Comparison of ENCODE assay signal across 11 cellular contexts in genomic region chr1:6183520-6183989, GRCh38. TPM values are rescaled to one million over a fixed set of nuclear protein-coding genes. Genes with fewer than 3 reads are reported as not detected.
DNase-seq lines count a peak whose midpoint lies in the region; ATAC-seq and TF ChIP-seq lines count a peak whose summit lies in the region.
"Had no signal": no experiment of that assay in that cellular context is flagged by ENCODE, and none has a peak within 500 bp of the region (broad histone marks: within the 10 kb centered on the region; RNA-seq: fewer than 3 reads in every experiment).

No MANE protein-coding gene starts in this region.

- WGBS in lower leg skin, 2 donors, result 55 to 67% methylated on average over 6 of the region's 6 CpGs

- H3K4me1 ChIP-seq in HEK293 (ENCODE audit: control insufficient read depth, insufficient read depth, low read length), result no peaks in the 10 kb centered on the region
- H3K4me1 ChIP-seq in upper lobe of right lung, result peaks cover 16% of the 10 kb centered on the region

- H3K36me3 ChIP-seq in HEK293 (ENCODE audit: control insufficient read depth in 2 of 2, insufficient read depth in 1 of 2, low read length in 2 of 2), result peaks cover 7 to 42% of the 10 kb centered on the region in 2 experiments; a peak in 2 of 3 replicates
- peaks cover 39% of the 10 kb centered on the region for H3K36me3 ChIP-seq in upper lobe of right lung

- POLR2A ChIA-PET in HEK293 (lab: Yijun Ruan, JAX), result interaction anchor here (1.6 kb wide), 1 partner anchor 19 kb away, joined by 4 read pairs; no protein-coding TSS in a partner anchor

- H3K9me3 ChIP-seq in HEK293 (ENCODE audit: control insufficient read depth, insufficient read depth, low read depth, low read length) (no peaks in the 10 kb centered on the region), upper lobe of right lung (no peaks in the 10 kb centered on the region)

- H3K27me3 ChIP-seq in upper lobe of right lung, result peaks cover 25% of the 10 kb centered on the region

- no peak for ATAC-seq in upper lobe of right lung
- ATAC-seq: Right ventricle myocardium inferior had no signal

- TF ChIP-seq CTCF in HEK293 (tag by site-specific recombination; IDR thresholded peaks at IDR 0.05) (no peak), VCaP (conservative IDR thresholded peaks at IDR 0.05) (peak; percentile 35), lower leg skin (IDR thresholded peaks at IDR 0.05) (no peak), upper lobe of right lung (IDR thresholded peaks at IDR 0.05) (no peak)

- intact Hi-C loops in lower leg skin (cut with DNase I; ENCODE audit: low total_unique reads) (loop anchor here (10.0 kb wide), 1 partner anchor 69 kb away; no protein-coding TSS in a partner anchor), upper lobe of right lung (cut with DNase I) (no loop called here)

- peak; percentile 35 for DNase-seq in Daoy (ENCODE audit: low read depth)
- DNase-seq in kidney glomerular epithelial cell (lab: John Stamatoyannopoulos, UW), result peak; percentile 42
- DNase-seq in lower leg skin (ENCODE audit: low spot score in 2 of 2), result no peak
- no peak for DNase-seq in hepatic stellate cell (ENCODE audit: low spot score)
- DNase-seq in upper lobe of right lung, result no peak
- DNase-seq in middle frontal gyrus (ENCODE audit: extremely low spot score, low spot score), result no peak
- DNase-seq: activated CD4-positive, alpha-beta T cell treated with anti-CD3 and anti-CD28 coated beads, Interleukin-2, amount 10 ng/mL, durations not matched to agents 7 days and 5 days; NCI-H1930 had no signal

- H3K4me3 ChIP-seq in HEK293 (ENCODE audit: low read depth, low read length) (no peak overlapping the region), lower leg skin (ENCODE audit: low read depth, poor library complexity, severe bottlenecking) (no peak overlapping the region), upper lobe of right lung (no peak overlapping the region)

- CTCF ChIA-PET in HEK293 (lab: Yijun Ruan, JAX), result interaction anchor here (0.6 to 3.0 kb wide), 5 partner anchors 15 to 189 kb away, joined by 3 to 12 read pairs (median 4); partner anchors contain the start of gene RPL22

- no peak for TF ChIP-seq POLR2A in lower leg skin (IDR thresholded peaks at IDR 0.05)

- H3K27ac ChIP-seq in HEK293 (ENCODE audit: extremely low read depth, low read depth, low read length), result no peak overlapping the region
- peak overlapping the region; percentile 30; the same call in 1 of the 2 replicates for H3K27ac ChIP-seq in VCaP
- no peak overlapping the region for H3K27ac ChIP-seq in upper lobe of right lung

TF ChIP-seq in HEK293, 187 proteins besides CTCF, POLR2A, EP300 and RAD21:
- TF ChIP-seq ZNF768 (tag by site-specific recombination; IDR thresholded peaks at IDR 0.05) (no peak), ZNF324 (tag by site-specific recombination; IDR thresholded peaks at IDR 0.05) (no peak), ZBTB20 (tag by site-specific recombination; IDR thresholded peaks at IDR 0.05) (peak; percentile 90), ZNF416 (tag by site-specific recombination; IDR thresholded peaks at IDR 0.05) (no peak), SP3 (tag by site-specific recombination; IDR thresholded peaks at IDR 0.05) (no peak), ZBTB8A (tag by site-specific recombination; IDR thresholded peaks at IDR 0.05) (0 out of 2 replicates have a peak, but pooled peaks have one; percentile 14), ZNF473 (tag by site-specific recombination; IDR thresholded peaks at IDR 0.05) (no peak), MZF1 (tag by site-specific recombination; IDR thresholded peaks at IDR 0.05; ENCODE audit: borderline replicate concordance) (peak; percentile 58; the same call in 1 of the 2 replicates), ZNF530 (tag by site-specific recombination; IDR thresholded peaks at IDR 0.05; ENCODE audit: low read depth) (no peak), PRDM10 (tag by site-specific recombination; IDR thresholded peaks at IDR 0.05) (peak; percentile 54; the same call in 1 of the 2 replicates), BCL11A (tag by site-specific recombination; IDR thresholded peaks at IDR 0.05; ENCODE audit: low read depth) (no peak), PRDM1 (tag by site-specific recombination; IDR thresholded peaks at IDR 0.05) (no peak), ZNF202 (tag by site-specific recombination; IDR thresholded peaks at IDR 0.05; ENCODE audit: borderline replicate concordance) (no peak), ZNF341 (tag by site-specific recombination; IDR thresholded peaks at IDR 0.05; ENCODE audit: low read depth) (peak; percentile 63; the same call in 1 of the 2 replicates), PATZ1 (tag by site-specific recombination; IDR thresholded peaks at IDR 0.05) (0 out of 2 replicates have a peak, but pooled peaks have one; percentile 14)

RNA-seq across cellular contexts. Expression of gene CHD5, which starts 3.4 kb away (rescaled TPM):
- total RNA-seq in Daoy (2014; rRNA removed; shearing (Covaris generic)), result 0.27 and 0.29 TPM in 2 replicates
- total RNA-seq in lower leg skin (under 1 TPM in 3 of 4 donors, not detected in 1; 0.04 to 0.27 (median 0.13) TPM), upper lobe of right lung (0.23 TPM)

RNA-seq across cellular contexts. Expression of gene RPL22, which starts 15.8 kb away (rescaled TPM):
- 158 and 240 TPM in 2 replicates for total RNA-seq in Daoy (2014; rRNA removed; shearing (Covaris generic))
- total RNA-seq in lower leg skin (100 to 1,000 TPM; 122 to 216 (median 179) TPM), upper lobe of right lung (308 TPM)

RNA-seq across cellular contexts. Expression of gene RNF207, which starts 22.4 kb away (rescaled TPM):
- total RNA-seq in Daoy (2014; rRNA removed; shearing (Covaris generic)), result 6.2 and 11.7 TPM in 2 replicates
- total RNA-seq in lower leg skin (10 to 100 TPM in 1 of 4 donors, 1 to 10 TPM in 3; 5.0 to 10.4 (median 7.7) TPM), upper lobe of right lung (12.7 TPM)

RNA-seq across cellular contexts. Expression of gene ICMT, which starts 52.2 kb away (rescaled TPM):
- total RNA-seq in Daoy (2014; rRNA removed; shearing (Covaris generic)), result 88.7 and 106 TPM in 2 replicates
- 10 to 100 TPM; 37.7 to 73.9 (median 57.3) TPM for total RNA-seq in lower leg skin
- total RNA-seq in upper lobe of right lung, result 56.9 TPM

Comparison
In these comparisons a context has a peak if more than half of its experiments do, and no peak if none do; other contexts are left out.
1. DNase-seq: peak in Daoy (single experiment) and kidney glomerular epithelial cell (single experiment); none in lower leg skin (0 of 2), hepatic stellate cell (single experiment), upper lobe of right lung (single experiment) and middle frontal gyrus (single experiment).